ENCODE assay signal across 23 cellular contexts in the genomic region with DNA sequence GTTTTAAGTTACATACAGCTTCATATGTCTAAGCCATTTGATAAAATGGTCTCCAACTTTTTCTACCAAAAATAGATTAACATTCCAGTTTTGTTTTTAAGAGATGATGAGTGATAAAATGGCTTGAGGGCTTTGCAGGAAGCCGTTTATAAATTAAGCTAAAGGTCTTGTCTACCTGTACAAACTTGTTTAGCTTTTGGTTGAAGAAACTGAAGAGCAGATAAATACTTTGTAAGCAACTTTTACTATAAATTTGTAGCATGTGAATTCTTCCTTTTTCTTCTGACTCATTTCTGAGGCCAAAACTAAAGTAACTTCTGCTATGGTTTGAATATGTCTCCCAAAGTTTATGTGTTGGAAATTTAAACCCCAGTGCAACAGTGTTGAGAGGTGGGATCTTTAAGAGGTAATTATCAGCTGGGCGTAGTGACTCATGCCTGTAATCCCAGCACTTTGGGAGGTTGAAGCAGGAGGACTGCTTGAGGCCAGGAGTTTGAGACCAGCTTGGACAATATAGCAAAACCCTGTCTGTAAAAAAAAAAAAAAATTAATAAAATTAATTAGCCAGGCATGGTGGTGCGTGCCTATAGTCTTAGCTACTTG. TPM values are rescaled to one million over a fixed set of nuclear protein-coding genes. Genes with fewer than 3 reads are reported as not detected.
A peak's percentile ranks its signal among the peaks of the same experiment; 100 is the strongest.
DNase-seq lines count a peak whose midpoint lies in the region; ATAC-seq and TF ChIP-seq lines count a peak whose summit lies in the region.
"Had no signal": no experiment of that assay in that cellular context is flagged by ENCODE, and none has a peak within 500 bp of the region (broad histone marks: within the 10 kb centered on the region; RNA-seq: fewer than 3 reads in every experiment).

No MANE protein-coding gene starts in this region.

- peaks cover 49% of the 10 kb centered on the region for H3K4me1 Mint-ChIP-seq in MCF 10A (ENCODE audit: insufficient read depth, unreplicated experiment)
- no peaks in the 10 kb centered on the region for H3K4me1 Mint-ChIP-seq in natural killer cell
- H3K4me1 Mint-ChIP-seq: CD4-positive, alpha-beta memory T cell had no signal

- ATAC-seq in natural killer cell (no peak), HG02981 (IDR thresholded peaks at IDR 0.05; ENCODE audit: unreplicated experiment) (no peak)
- ATAC-seq: GM23338 had no signal

- H2AFZ ChIP-seq in osteoblast (ENCODE audit: low read length) = no peak overlapping the region
- H2AFZ ChIP-seq: GM23338 had no signal

- H3K27me3 ChIP-seq in breast epithelium = no peaks in the 10 kb centered on the region
- no peaks in the 10 kb centered on the region for H3K27me3 ChIP-seq in osteoblast (ENCODE audit: insufficient read depth, low read length)
- H3K27me3 ChIP-seq: BLaER1 treated with 17β-estradiol and CSF1 and Interleukin-3, amounts not matched to agents 10 nM and 100 nM had no signal

- H3K36me3 ChIP-seq in breast epithelium (no peaks in the 10 kb centered on the region), osteoblast (ENCODE audit: insufficient read depth, low read length) (no peaks in the 10 kb centered on the region)
- H3K36me3 ChIP-seq: BLaER1 treated with 17β-estradiol and CSF1 and Interleukin-3, amounts not matched to agents 10 nM and 100 nM; HAP-1 had no signal

- no peaks in the 10 kb centered on the region for H3K27me3 Mint-ChIP-seq in MCF 10A (ENCODE audit: insufficient read depth, unreplicated experiment)
- H3K27me3 Mint-ChIP-seq in natural killer cell (ENCODE audit: low read depth in 2 of 2) = peaks cover 4 to 36% of the 10 kb centered on the region in 2 donors

- H3K27ac ChIP-seq in breast epithelium = peak overlapping the region in 1 of 2 donors; percentile 8
- no peak overlapping the region for H3K27ac ChIP-seq in osteoblast (ENCODE audit: low read depth, low read length)
- H3K27ac ChIP-seq: BLaER1 treated with 17β-estradiol and CSF1 and Interleukin-3, amounts not matched to agents 10 nM and 100 nM; HL-60; KMS-11 had no signal

- H3K27ac Mint-ChIP-seq in MCF 10A (ENCODE audit: low read depth, unreplicated experiment) (peak overlapping the region; percentile 79), natural killer cell (no peak overlapping the region)
- H3K27ac Mint-ChIP-seq: CD4-positive, alpha-beta memory T cell; GM23338 had no signal

- H3K4me3 Mint-ChIP-seq in MCF 10A (ENCODE audit: unreplicated experiment) (no peak overlapping the region), natural killer cell (no peak overlapping the region)
- H3K4me3 Mint-ChIP-seq: CD4-positive, alpha-beta memory T cell; GM23338 had no signal

- TF ChIP-seq CTCF in MCF 10A (IDR thresholded peaks at IDR 0.05; ENCODE audit: unreplicated experiment) = no peak
- TF ChIP-seq CTCF in breast epithelium (IDR thresholded peaks at IDR 0.05) = no peak
- TF ChIP-seq CTCF in epithelial cell of esophagus (IDR thresholded peaks at IDR 0.05; ENCODE audit: insufficient read depth, low read depth, low read length, missing control alignments) = no peak
- TF ChIP-seq CTCF in osteoblast (IDR thresholded peaks at IDR 0.05; ENCODE audit: extremely low read depth, low read depth, low read length) = no peak
- no peak for TF ChIP-seq CTCF in natural killer cell (IDR thresholded peaks at IDR 0.05)

- peak; percentile 66 for DNase-seq in MCF 10A (ENCODE audit: unreplicated experiment)
- no peak for DNase-seq in breast epithelium (ENCODE audit: low spot score in 2 of 2)
- peak; percentile 91 for DNase-seq in epithelial cell of esophagus (ENCODE audit: low read depth)
- DNase-seq in osteoblast (ENCODE audit: insufficient read length, low spot score, missing footprints) = peak; percentile 68
- DNase-seq in ureter (ENCODE audit: low spot score) = no peak
- DNase-seq in natural killer cell = no peak
- DNase-seq: 8988T; Caco-2; CD4-positive, alpha-beta memory T cell; DMS 273 treated with DMSO at 0.1 percent for 48 hours; DND-41; MV-4-11; NCI-H1417; NCI-H187; NCI-H446; NCI-H526; RPMI8226 had no signal

- H3K79me2 ChIP-seq in osteoblast (ENCODE audit: insufficient read depth, low read length) = no peaks in the 10 kb centered on the region

- H3K4me1 ChIP-seq in breast epithelium (no peaks in the 10 kb centered on the region), osteoblast (ENCODE audit: insufficient read depth, low read length) (no peaks in the 10 kb centered on the region)
- H3K4me1 ChIP-seq: BLaER1 treated with 17β-estradiol and CSF1 and Interleukin-3, amounts not matched to agents 10 nM and 100 nM; Caco-2; HAP-1 had no signal

- H3K36me3 Mint-ChIP-seq in MCF 10A (ENCODE audit: insufficient read depth, unreplicated experiment) (peaks cover 11% of the 10 kb centered on the region), natural killer cell (no peaks in the 10 kb centered on the region)
- H3K36me3 Mint-ChIP-seq: CD4-positive, alpha-beta memory T cell had no signal

- H3K4me3 ChIP-seq in breast epithelium (no peak overlapping the region), epithelial cell of esophagus (ENCODE audit: low read length) (no peak overlapping the region), osteoblast (ENCODE audit: insufficient read depth, low read length) (no peak overlapping the region)
- H3K4me3 ChIP-seq: BLaER1 treated with 17β-estradiol and CSF1 and Interleukin-3, amounts not matched to agents 10 nM and 100 nM; GM23338; HAP-1 had no signal

- POLR2A ChIA-PET in MCF 10A (lab: Yijun Ruan, JAX) = interaction anchor here (0.6 to 11.8 kb wide), 14 partner anchors 7 to 243 kb away, joined by 3 to 213 read pairs (median 12); partner anchors contain the start of gene NEDD4

- CTCF ChIA-PET in MCF 10A (lab: Yijun Ruan, JAX) = interaction anchor here (1.1 to 2.1 kb wide), 6 partner anchors 8 to 243 kb away, joined by 4 to 7 read pairs (median 6); partner anchors contain the start of gene NEDD4

- no peaks in the 10 kb centered on the region for H4K20me1 ChIP-seq in osteoblast (ENCODE audit: insufficient read depth, low read length)
- H4K20me1 ChIP-seq: BLaER1 treated with 17β-estradiol and CSF1 and Interleukin-3, amounts not matched to agents 10 nM and 100 nM had no signal

- intact Hi-C loops in MCF 10A (cut with micrococcal nuclease) (no loop called here), breast epithelium (cut with DNase I; ENCODE audit: low total_unique reads) (no loop called here), natural killer cell (cut with micrococcal nuclease) (no loop called here)

- BruUV-seq in MCF 10A (replicated peaks; lab: Mats Ljungman, UMichigan) = no TSS peak

- no peak overlapping the region for H3K4me2 ChIP-seq in osteoblast (ENCODE audit: insufficient read depth, low read length)
- H3K4me2 ChIP-seq: BLaER1 treated with 17β-estradiol and CSF1 and Interleukin-3, amounts not matched to agents 10 nM and 100 nM; GM23338; KMS-11 had no signal

- H3K9me3 ChIP-seq in breast epithelium = no peaks in the 10 kb centered on the region
- H3K9me3 ChIP-seq in osteoblast (ENCODE audit: low read depth, low read length) = no peaks in the 10 kb centered on the region
- H3K9me3 ChIP-seq: BLaER1 treated with 17β-estradiol and CSF1 and Interleukin-3, amounts not matched to agents 10 nM and 100 nM; Caco-2; HAP-1 had no signal

- TF ChIP-seq POLR2A in breast epithelium (IDR thresholded peaks at IDR 0.05) = no peak

- H3K9me3 Mint-ChIP-seq in MCF 10A (ENCODE audit: unreplicated experiment) (peaks cover 7% of the 10 kb centered on the region), natural killer cell (no peaks in the 10 kb centered on the region)
- H3K9me3 Mint-ChIP-seq: CD4-positive, alpha-beta memory T cell had no signal

RNA-seq across cellular contexts. Expression of gene NEDD4, which starts 8.2 kb away (rescaled TPM):
- total RNA-seq in MCF 10A (2022) = 57.7 and 60.3 TPM in 2 replicates
- total RNA-seq in breast epithelium = 10 to 100 TPM; 13.0 to 19.6 (median 19.3) TPM
- 43.6 and 48.5 TPM in 2 replicates for total RNA-seq in osteoblast
- 30.9 TPM for total RNA-seq in ureter
- 1 to 10 TPM; 6.9 to 9.1 (median 7.8) TPM for total RNA-seq in natural killer cell

Comparison
In these comparisons a context has a peak if more than half of its experiments do, and no peak if none do; other contexts are left out.
1. DNase-seq: peak in MCF 10A (single experiment), epithelial cell of esophagus (single experiment) and osteoblast (single experiment); none in breast epithelium (0 of 2), ureter (single experiment) and natural killer cell (single experiment).